Comparison of ENCODE assay signal across 23 cellular contexts in the genomic region with DNA sequence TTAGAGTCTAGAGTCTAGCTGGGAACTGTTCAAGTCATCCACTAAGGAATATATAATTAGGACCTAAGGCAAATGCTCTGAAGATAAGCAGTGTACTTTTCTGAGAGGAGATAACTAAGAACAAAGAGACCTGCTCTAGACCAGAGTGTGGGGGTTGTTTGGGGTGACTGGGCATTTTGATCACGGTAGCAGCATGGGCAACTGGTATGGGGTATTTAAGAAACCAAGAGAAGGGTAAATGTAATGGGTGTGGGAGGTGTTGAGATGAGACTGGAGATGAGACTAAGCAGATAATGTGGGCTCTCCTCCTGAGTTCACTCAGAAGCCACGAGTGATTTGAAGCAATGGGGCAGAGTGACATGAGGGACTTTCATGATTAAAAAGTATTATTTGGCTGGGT.
"Had no signal": no experiment of that assay in that cellular context is flagged by ENCODE, and none has a peak within 500 bp of the region (broad histone marks: within the 10 kb centered on the region; RNA-seq: fewer than 3 reads in every experiment).

No MANE protein-coding gene starts in this region.

- H3K4me3 Mint-ChIP-seq: activated CD4-positive, alpha-beta T cell treated with anti-CD3 and anti-CD28 coated beads, Interleukin-2, amount 10 ng/mL, durations not matched to agents 24 days and 14 days; activated naive CD4-positive, alpha-beta T cell treated with anti-CD3 and anti-CD28 coated beads, Interleukin-2, amount 50 U/mL, for 24 hours had no signal

- H3K27me3 Mint-ChIP-seq: activated CD4-positive, alpha-beta T cell treated with anti-CD3 and anti-CD28 coated beads, Interleukin-2, amount 10 ng/mL, durations not matched to agents 24 days and 14 days; activated naive CD4-positive, alpha-beta T cell treated with anti-CD3 and anti-CD28 coated beads, Interleukin-2, amount 50 U/mL, for 24 hours had no signal

- DNase-seq: activated CD4-positive, alpha-beta T cell treated with anti-CD3 and anti-CD28 coated beads, Interleukin-2, amount 10 ng/mL, durations not matched to agents 24 days and 14 days; activated CD4-positive, alpha-beta T cell treated with anti-CD3 and anti-CD28 coated beads, Interleukin-2, amount 50 U/mL, for 48 hours; activated effector memory CD4-positive, alpha-beta T cell treated with Interleukin-2 at 50 U/mL for 16 hours; activated naive CD4-positive, alpha-beta T cell; brain microvascular endothelial cell; MG63; MV-4-11; NCI-H1092 treated with DMSO at 0.1 percent for 48 hours; NCI-H1417 treated with DMSO at 0.1 percent for 48 hours; NCI-H1694; NCI-H2029; NCI-H2107; NCI-H2171 treated with DMSO at 0.1 percent for 48 hours; NCI-H226; NCI-H510A; NCI-H526 treated with DMSO at 0.1 percent for 48 hours; NCI-H82; SJCRH30; SK-N-SH; SW 1271 had no signal

- ATAC-seq: activated CD4-positive, CD25-positive, alpha-beta regulatory T cell treated with anti-CD3 and anti-CD28 coated beads, Interleukin-2, amount 50 U/mL, for 24 hours; Right ventricle myocardium inferior had no signal

- H3K9me3 Mint-ChIP-seq: activated CD4-positive, alpha-beta T cell treated with anti-CD3 and anti-CD28 coated beads, Interleukin-2, amount 10 ng/mL, durations not matched to agents 24 days and 14 days; activated naive CD4-positive, alpha-beta T cell treated with anti-CD3 and anti-CD28 coated beads, Interleukin-2, amount 50 U/mL, for 24 hours had no signal

- H3K4me1 Mint-ChIP-seq: activated naive CD4-positive, alpha-beta T cell treated with anti-CD3 and anti-CD28 coated beads, Interleukin-2, amount 50 U/mL, for 24 hours had no signal

- H3K27ac Mint-ChIP-seq: activated CD4-positive, alpha-beta T cell treated with anti-CD3 and anti-CD28 coated beads, Interleukin-2, amount 10 ng/mL, durations not matched to agents 24 days and 14 days; activated naive CD4-positive, alpha-beta T cell treated with anti-CD3 and anti-CD28 coated beads, Interleukin-2, amount 50 U/mL, for 24 hours had no signal
